ENCODE assay signal across 21 cellular contexts in the genomic region with DNA sequence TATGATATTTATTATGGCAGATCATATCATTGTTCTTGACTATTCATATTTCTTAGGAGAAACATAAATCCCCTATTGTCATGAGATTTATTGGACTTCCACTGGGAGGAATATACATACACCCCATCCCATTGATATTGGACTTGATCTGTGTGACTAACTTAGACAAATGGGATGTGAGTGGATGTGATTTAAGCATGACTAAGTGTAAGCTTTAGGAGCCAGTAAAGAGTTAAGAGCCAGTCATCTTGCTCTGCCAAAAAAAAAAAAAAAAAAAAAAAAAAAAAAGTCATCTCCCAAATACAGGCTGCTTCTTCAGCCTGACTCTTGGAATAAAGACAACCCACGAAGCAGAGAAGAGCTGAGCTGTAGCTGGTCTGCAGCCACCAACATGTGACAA.
"Had no signal": no experiment of that assay in that cellular context is flagged by ENCODE, and none has a peak within 500 bp of the region (broad histone marks: within the 10 kb centered on the region; RNA-seq: fewer than 3 reads in every experiment).

No MANE protein-coding gene starts in this region.

- H3K4me1 ChIP-seq: SJSA1 had no signal

- H3K4me2 ChIP-seq: KMS-11 had no signal

- ATAC-seq: K562, Panc1, Right ventricle myocardium inferior had no signal

- H3K9ac ChIP-seq: KMS-11 had no signal

- DNase-seq: Kasumi-1, MM.1S, NCI-H1092 treated with DMSO at 0.1 percent for 48 hours, NCI-H1436, NCI-H187, NCI-H2029, NCI-H2081 treated with DMSO at 0.1 percent for 48 hours, NCI-H2171, NCI-H226, NCI-H510A, NCI-H524 treated with DMSO at 0.1 percent for 48 hours, NCI-H69, NCI-H774, SIG-M5 had no signal

- H3K27ac Mint-ChIP-seq: IgD-negative memory B cell had no signal

- H3K27me3 Mint-ChIP-seq: IgD-negative memory B cell had no signal

- H3K27ac ChIP-seq: KMS-11, SJSA1, SK-N-MC had no signal

- H3K4me1 Mint-ChIP-seq: IgD-negative memory B cell had no signal

- H3K9me3 ChIP-seq: SJSA1 had no signal

- H3K4me3 ChIP-seq: K562, SJSA1, SK-N-MC had no signal

- H3K4me3 Mint-ChIP-seq: IgD-negative memory B cell had no signal

- H3K36me3 ChIP-seq: SJSA1 had no signal
